In genomic region chr3:55147406-55147805, GRCh38 we compare ENCODE assay signal across 27 cellular contexts.
"Had no signal": no experiment of that assay in that cellular context is flagged by ENCODE, and none has a peak within 500 bp of the region (broad histone marks: within the 10 kb centered on the region; RNA-seq: fewer than 3 reads in every experiment).

No MANE protein-coding gene starts in this region.

- H3K9me3 ChIP-seq: MG63, SJSA1 had no signal

- H3K36me3 ChIP-seq: MG63, SJSA1 had no signal

- H3K27ac ChIP-seq: HL-60, SJSA1, SK-N-MC had no signal

- H3K4me3 ChIP-seq: MG63, SJSA1, SK-N-MC had no signal

- ATAC-seq: Panc1, PC-3 had no signal

- DNase-seq: Karpas-422, KG1, MG63, NCI-H1092, NCI-H1105 treated with DMSO at 0.1 percent for 48 hours, NCI-H1417 treated with DMSO at 0.1 percent for 48 hours, NCI-H146, NCI-H1694 treated with DMSO at 0.1 percent for 48 hours, NCI-H1930, NCI-H2081, NCI-H2107, NCI-H226, NCI-H446, NCI-H510A, NCI-H524 treated with DMSO at 0.1 percent for 48 hours, NCI-H69, NCI-H774, PC-3, Right ventricle myocardium superior, RPMI8226, SIG-M5, T-helper 1 cell had no signal

- H3K27me3 ChIP-seq: MG63, SJSA1 had no signal

- FAIRE-seq: HTR-8/SVneo had no signal
